In genomic region chr9:109358968-109359603, GRCh38 we compare ENCODE assay signal across 1 cellular context.
TF ChIP-seq lines count a peak whose summit lies in the region.

No MANE protein-coding gene starts in this region.

TF ChIP-seq in HepG2, 621 proteins besides CTCF, POLR2A, EP300 and RAD21 (continued from another document):
- 0 out of 2 replicates have a peak, but pooled peaks have one; percentile 23 for TF ChIP-seq PAXIP1 (CRISPR knock-in tag; conservative IDR thresholded peaks at IDR 0.05)
- 0 out of 2 replicates have a peak, but pooled peaks have one; percentile 9 for TF ChIP-seq ZNF460 (CRISPR knock-in tag; IDR thresholded peaks at IDR 0.05; ENCODE audit: borderline replicate concordance)
- TF ChIP-seq ZNF121 (CRISPR knock-in tag; IDR thresholded peaks at IDR 0.05), result peak; percentile 85
- peak; percentile 39; the same call in 1 of the 2 replicates for TF ChIP-seq CEBPG (CRISPR knock-in tag; IDR thresholded peaks at IDR 0.05)
